Comparison of ENCODE assay signal across 1 cellular context in genomic region chr9:136437430-136437829, GRCh38.
TF ChIP-seq lines count a peak whose summit lies in the region.

No MANE protein-coding gene starts in this region.

TF ChIP-seq in H1, 55 proteins besides CTCF, POLR2A, EP300 and RAD21:
- TF ChIP-seq KDM1A (IDR thresholded peaks at IDR 0.05; ENCODE audit: borderline replicate concordance, low read length) (no peak), SP2 (IDR thresholded peaks at IDR 0.05; ENCODE audit: low read length) (no peak), KDM4A (IDR thresholded peaks at IDR 0.05; ENCODE audit: low read depth, low read length, severe bottlenecking) (no peak)
